In the genomic region with DNA sequence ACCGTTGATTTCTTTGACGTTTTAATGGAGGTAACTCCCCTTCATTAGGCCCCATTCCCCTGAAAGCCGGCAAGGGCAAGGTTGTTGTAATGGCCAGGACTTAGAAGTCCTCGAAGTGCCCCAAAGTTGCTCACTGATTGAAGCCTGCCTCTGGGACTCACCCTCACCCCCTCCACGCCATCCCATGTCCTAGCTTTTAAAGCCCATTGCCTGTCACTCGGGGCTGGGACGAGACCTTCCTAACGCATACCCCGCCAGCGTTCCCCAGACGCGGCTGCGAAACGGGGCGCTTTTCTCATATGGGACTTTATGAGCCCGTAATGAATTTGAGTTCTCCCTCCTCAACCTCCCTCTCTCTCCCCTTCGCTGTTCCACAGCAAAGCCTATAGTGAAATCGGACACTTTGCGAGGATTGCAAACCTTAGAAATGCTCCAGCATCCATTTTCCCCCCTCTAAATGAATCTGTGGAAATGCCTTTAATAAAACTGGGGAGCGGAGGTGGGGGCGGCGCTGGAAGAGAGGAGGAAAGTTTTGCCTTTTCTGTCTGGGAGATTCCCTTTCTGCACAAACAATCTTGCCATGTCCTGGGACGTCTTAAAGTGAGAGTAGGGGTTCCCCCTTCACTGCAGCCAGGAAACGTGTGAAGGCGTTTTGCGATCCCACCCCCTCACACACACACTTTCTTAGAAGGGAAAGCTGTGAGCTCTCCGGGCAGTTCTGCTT, we compare ENCODE assay signal across 11 cellular contexts. TPM values are rescaled to one million over a fixed set of nuclear protein-coding genes. Genes with fewer than 3 reads are reported as not detected.
DNase-seq lines count a peak whose midpoint lies in the region; ATAC-seq and TF ChIP-seq lines count a peak whose summit lies in the region.
"Had no signal": no experiment of that assay in that cellular context is flagged by ENCODE, and none has a peak within 500 bp of the region (broad histone marks: within the 10 kb centered on the region; RNA-seq: fewer than 3 reads in every experiment).

No MANE protein-coding gene starts in this region.

- H3K9me3 ChIP-seq in iPS-18c (ENCODE audit: control insufficient read depth, insufficient read depth, low read length): no peaks in the 10 kb centered on the region
- H3K9me3 ChIP-seq in skeletal muscle satellite cell (replicated peaks; ENCODE audit: low read length): no peaks in the 10 kb centered on the region
- H3K9me3 ChIP-seq: spleen had no signal

- no peaks in the 10 kb centered on the region for H4K20me1 ChIP-seq in GM23338 (replicated peaks; ENCODE audit: insufficient read depth)

- peaks cover 2% of the 10 kb centered on the region; the same call in 1 of the 3 replicates for H3K9me3 Mint-ChIP-seq in GM23338
- H3K9me3 Mint-ChIP-seq: activated T-helper 17 cell treated with anti-CD3 and anti-CD28 coated beads, Interleukin-2, amount 50 U/mL, for 72 hours had no signal

- H3K4me1 ChIP-seq in GM23338 (ENCODE audit: insufficient read depth): peaks cover 36% of the 10 kb centered on the region
- peaks cover 53% of the 10 kb centered on the region for H3K4me1 ChIP-seq in skeletal muscle satellite cell (ENCODE audit: control insufficient read depth, insufficient read depth, low read length)

- H3K36me3 Mint-ChIP-seq in GM23338 (ENCODE audit: low read depth): no peaks in the 10 kb centered on the region; the same call in 2 of the 3 replicates

- H3K27me3 ChIP-seq in GM23338 (ENCODE audit: insufficient read depth): peaks cover 65% of the 10 kb centered on the region
- H3K27me3 ChIP-seq in skeletal muscle satellite cell (ENCODE audit: control insufficient read depth, insufficient read depth, low read length): peaks cover 17% of the 10 kb centered on the region

- H3K27ac Mint-ChIP-seq in GM23338: no peak overlapping the region
- H3K27ac Mint-ChIP-seq: activated T-helper 17 cell treated with anti-CD3 and anti-CD28 coated beads, Interleukin-2, amount 50 U/mL, for 72 hours had no signal

- H3K36me3 ChIP-seq in GM23338 (ENCODE audit: insufficient read depth) (no peaks in the 10 kb centered on the region), skeletal muscle satellite cell (ENCODE audit: insufficient read depth, low read length) (no peaks in the 10 kb centered on the region)
- H3K36me3 ChIP-seq: spleen had no signal

- TF ChIP-seq CTCF in GM23338 (conservative IDR thresholded peaks at IDR 0.05; ENCODE audit: low read depth in 2 of 2): no peak

- H3K4me3 Mint-ChIP-seq in GM23338: peak overlapping the region; percentile 82
- H3K4me3 Mint-ChIP-seq: activated T-helper 17 cell treated with anti-CD3 and anti-CD28 coated beads, Interleukin-2, amount 50 U/mL, for 72 hours had no signal

- ATAC-seq in GM23338: peak; percentile 9
- ATAC-seq in HG03135 (IDR thresholded peaks at IDR 0.05; ENCODE audit: unreplicated experiment): no peak
- no peak for ATAC-seq in GM21619 (IDR thresholded peaks at IDR 0.05; ENCODE audit: unreplicated experiment)
- no peak for ATAC-seq in HG02642 (IDR thresholded peaks at IDR 0.05; ENCODE audit: poor library complexity, unreplicated experiment)
- ATAC-seq: activated T-helper 17 cell treated with anti-CD3 and anti-CD28 coated beads, Interleukin-2, amount 50 U/mL, for 72 hours had no signal

- H3K27ac ChIP-seq in GM23338 (ENCODE audit: low read depth): no peak overlapping the region
- H3K27ac ChIP-seq: HL-60, spleen had no signal

- H3K4me2 ChIP-seq in GM23338: peak overlapping the region; percentile 94
- peak overlapping the region; percentile 81 for H3K4me2 ChIP-seq in skeletal muscle satellite cell (ENCODE audit: low read length)

- peak overlapping the region; percentile 97 for H2AFZ ChIP-seq in GM23338

- no peaks in the 10 kb centered on the region for H3K79me2 ChIP-seq in GM23338 (replicated peaks; ENCODE audit: insufficient read depth)

- DNase-seq in GM23338 (ENCODE audit: low spot score): peak; percentile 54
- peak; percentile 78 for DNase-seq in astrocyte of the hippocampus (ENCODE audit: low read depth, low spot score)
- DNase-seq in NCI-H748 treated with DMSO at 0.1 percent for 48 hours (lab: John Stamatoyannopoulos, UW): no peak

- peaks cover 44% of the 10 kb centered on the region for H3K4me1 Mint-ChIP-seq in GM23338
- H3K4me1 Mint-ChIP-seq: activated T-helper 17 cell treated with anti-CD3 and anti-CD28 coated beads, Interleukin-2, amount 50 U/mL, for 72 hours had no signal

- H3F3A ChIP-seq in GM23338 (replicated peaks; ENCODE audit: low read depth): 0 out of 2 replicates have a peak, but pooled peaks cover 3% of the 10 kb centered on the region

- H3K27me3 Mint-ChIP-seq in GM23338 (ENCODE audit: insufficient read depth, low read depth, poor library complexity): peaks cover 44% of the 10 kb centered on the region

- H3K4me3 ChIP-seq in GM23338 (peak overlapping the region; percentile 76), iPS-18c (ENCODE audit: insufficient read depth, low read depth, low read length) (peak overlapping the region; percentile 52), skeletal muscle satellite cell (ENCODE audit: low read length) (peak overlapping the region; percentile 63)

- peak overlapping the region; percentile 65 for H3K9ac ChIP-seq in skeletal muscle satellite cell (ENCODE audit: low read depth, low read length)

- H3K9me2 ChIP-seq in GM23338 (ENCODE audit: insufficient read depth): no peaks in the 10 kb centered on the region

TF ChIP-seq in GM23338, 12 proteins besides CTCF, POLR2A, EP300 and RAD21:
- TF ChIP-seq EZH2 (IDR thresholded peaks at IDR 0.05; ENCODE audit: low read depth, unreplicated experiment) (peak; percentile 55), EZH2phosphoT487 (IDR thresholded peaks at IDR 0.05; ENCODE audit: unreplicated experiment) (peak; percentile 51), ZNF331 (CRISPR knock-in tag; IDR thresholded peaks at IDR 0.05; ENCODE audit: low read depth) (no peak), CREB1 (CRISPR knock-in tag; IDR thresholded peaks at IDR 0.05; ENCODE audit: low read depth) (no peak), POLR2AphosphoS5 (IDR thresholded peaks at IDR 0.05; ENCODE audit: low read depth) (no peak)

RNA-seq across cellular contexts. Expression of gene PAPPA, which starts 1.5 kb away (rescaled TPM):
- total RNA-seq in GM23338 (2014; rRNA removed; shearing (Covaris generic)): 0.31 and 0.38 TPM in 2 replicates
- polyA plus RNA-seq in GM23338 (2016; fragmentation: Nextera tagmentation; extraction: Ambion mirVana): 0.21 and 0.66 TPM in 2 replicates
- 30.8 and 39.3 TPM in 2 replicates for total RNA-seq in skeletal muscle satellite cell (2012; rRNA removed)
